19 cellular contexts compared by ENCODE assay signal in genomic region chr1:42306977-42307376, GRCh38. TPM values are rescaled to one million over a fixed set of nuclear protein-coding genes. Genes with fewer than 3 reads are reported as not detected.
DNase-seq lines count a peak whose midpoint lies in the region; ATAC-seq and TF ChIP-seq lines count a peak whose summit lies in the region.
"Had no signal": no experiment of that assay in that cellular context is flagged by ENCODE, and none has a peak within 500 bp of the region (broad histone marks: within the 10 kb centered on the region; RNA-seq: fewer than 3 reads in every experiment).

No MANE protein-coding gene starts in this region.

- TF ChIP-seq CTCF in cardiac muscle cell (IDR thresholded peaks at IDR 0.05; ENCODE audit: low read depth, low read length), result no peak
- TF ChIP-seq CTCF in CD8-positive, alpha-beta T cell (IDR thresholded peaks at IDR 0.05), result no peak
- TF ChIP-seq CTCF in mesothelial cell of epicardium (IDR thresholded peaks at IDR 0.05; ENCODE audit: unreplicated experiment), result no peak

- H3K9me3 ChIP-seq in cardiac muscle cell (ENCODE audit: low read depth) (no peaks in the 10 kb centered on the region), right cardiac atrium (ENCODE audit: control insufficient read depth, low read length) (no peaks in the 10 kb centered on the region), T-helper 17 cell (ENCODE audit: control insufficient read depth, low read length, poor library complexity, severe bottlenecking) (peaks cover under 1% of the 10 kb centered on the region)
- no peaks in the 10 kb centered on the region for H3K9me3 ChIP-seq in CD8-positive, alpha-beta T cell (ENCODE audit: low read length)
- H3K9me3 ChIP-seq: BE2C had no signal

- no peaks in the 10 kb centered on the region for H3K36me3 ChIP-seq in cardiac muscle cell
- H3K36me3 ChIP-seq in CD8-positive, alpha-beta T cell (ENCODE audit: insufficient read depth, low read length), result no peaks in the 10 kb centered on the region
- H3K36me3 ChIP-seq: BE2C had no signal

- H3K27me3 Mint-ChIP-seq in CD8-positive, alpha-beta T cell (ENCODE audit: low read depth), result no peaks in the 10 kb centered on the region
- H3K27me3 Mint-ChIP-seq in T-helper 17 cell (no peaks in the 10 kb centered on the region), mesothelial cell of epicardium (ENCODE audit: low read depth) (no peaks in the 10 kb centered on the region)
- H3K27me3 Mint-ChIP-seq: CD4-positive, alpha-beta T cell; CD8-positive, alpha-beta memory T cell had no signal

- intact Hi-C loops in right cardiac atrium (cut with DNase I), result no loop called here
- intact Hi-C loops in CD8-positive, alpha-beta T cell (cut with DNase I, micrococcal nuclease), result no loop called here

- H3K4me3 ChIP-seq in cardiac muscle cell (no peak overlapping the region), right cardiac atrium (ENCODE audit: low read length) (no peak overlapping the region)
- no peak overlapping the region for H3K4me3 ChIP-seq in CD8-positive, alpha-beta T cell (ENCODE audit: low read depth, low read length)
- H3K4me3 ChIP-seq: BLaER1, GM12878 had no signal

- POLR2A ChIA-PET in CD8-positive, alpha-beta T cell (lab: Charles Lee), result no interaction called here

- peaks cover 49% of the 10 kb centered on the region for H3K36me3 Mint-ChIP-seq in CD8-positive, alpha-beta T cell
- H3K36me3 Mint-ChIP-seq in T-helper 17 cell (ENCODE audit: low read depth), result peaks cover 5% of the 10 kb centered on the region
- H3K36me3 Mint-ChIP-seq in mesothelial cell of epicardium, result peaks cover 43% of the 10 kb centered on the region

- H3K27ac ChIP-seq in cardiac muscle cell, result peak overlapping the region; percentile 43
- no peak overlapping the region for H3K27ac ChIP-seq in right cardiac atrium (ENCODE audit: low read length)
- H3K27ac ChIP-seq in CD8-positive, alpha-beta T cell (ENCODE audit: low read depth, low read length), result no peak overlapping the region
- H3K27ac ChIP-seq: BLaER1 had no signal

- no peak overlapping the region for H3K4me3 Mint-ChIP-seq in CD8-positive, alpha-beta T cell
- H3K4me3 Mint-ChIP-seq in T-helper 17 cell, result no peak overlapping the region
- no peak overlapping the region for H3K4me3 Mint-ChIP-seq in mesothelial cell of epicardium
- H3K4me3 Mint-ChIP-seq: CD4-positive, alpha-beta T cell; CD8-positive, alpha-beta memory T cell had no signal

- 58% methylated on average over 1 of the region's 1 CpG for WGBS in right cardiac atrium

- H3K4me1 ChIP-seq in cardiac muscle cell (ENCODE audit: low read depth) (no peaks in the 10 kb centered on the region), right cardiac atrium (ENCODE audit: control insufficient read depth, insufficient read depth, low read length) (no peaks in the 10 kb centered on the region)
- no peaks in the 10 kb centered on the region for H3K4me1 ChIP-seq in CD8-positive, alpha-beta T cell (ENCODE audit: insufficient read depth, low read length)
- H3K4me1 ChIP-seq: BE2C had no signal

- H3K27me3 ChIP-seq in cardiac muscle cell, result no peaks in the 10 kb centered on the region
- no peaks in the 10 kb centered on the region for H3K27me3 ChIP-seq in right cardiac atrium (ENCODE audit: control insufficient read depth, insufficient read depth)
- H3K27me3 ChIP-seq in CD8-positive, alpha-beta T cell (ENCODE audit: insufficient read depth, low read length), result no peaks in the 10 kb centered on the region
- H3K27me3 ChIP-seq: BE2C, BLaER1 had no signal

- CTCF ChIA-PET in CD8-positive, alpha-beta T cell (lab: Charles Lee), result no interaction called here

- H3K9me3 Mint-ChIP-seq in CD8-positive, alpha-beta T cell, result peaks cover under 1% of the 10 kb centered on the region
- H3K9me3 Mint-ChIP-seq in mesothelial cell of epicardium, result peaks cover 26% of the 10 kb centered on the region

- DNase-seq in cardiac muscle cell (ENCODE audit: low read depth in 1 of 2, low spot score in 1 of 2) (no peak), right cardiac atrium (no peak), T-helper 17 cell (no peak), mesothelial cell of epicardium (ENCODE audit: low spot score in 2 of 2, unreplicated experiment in 2 of 2) (no peak), D341Med (ENCODE audit: low spot score) (no peak), NCI-H187 (lab: John Stamatoyannopoulos, UW) (no peak), GM03348 (ENCODE audit: low spot score) (no peak)
- DNase-seq in CD8-positive, alpha-beta T cell, result no peak
- DNase-seq: 8988T; ACHN; BE2C; C1 segment of cervical spinal cord; CD4-positive, alpha-beta T cell; CD8-positive, alpha-beta memory T cell; COR-L47; DMS79 treated with DMSO at 0.1 percent for 48 hours; GF-D8 had no signal

- peak overlapping the region; percentile 41 for H3K27ac Mint-ChIP-seq in CD8-positive, alpha-beta T cell
- H3K27ac Mint-ChIP-seq in T-helper 17 cell (peak overlapping the region; percentile 74), mesothelial cell of epicardium (peak overlapping the region; percentile 27)
- H3K27ac Mint-ChIP-seq: CD4-positive, alpha-beta T cell had no signal

- peaks cover 54% of the 10 kb centered on the region for H3K4me1 Mint-ChIP-seq in CD8-positive, alpha-beta T cell (ENCODE audit: low read depth)
- H3K4me1 Mint-ChIP-seq in T-helper 17 cell (peaks cover 39% of the 10 kb centered on the region), mesothelial cell of epicardium (peaks cover 3% of the 10 kb centered on the region)

- ATAC-seq in right cardiac atrium, result no peak
- ATAC-seq in CD8-positive, alpha-beta T cell, result no peak
- ATAC-seq in T-helper 17 cell, result no peak
- ATAC-seq: GM12878 had no signal

RNA-seq across cellular contexts. Expression of gene FOXJ3, which starts 28.1 kb away (rescaled TPM):
- 28.5 and 54.1 TPM in 2 replicates for total RNA-seq in cardiac muscle cell
- 25.4 and 39.1 TPM in 2 replicates for polyA plus RNA-seq in cardiac muscle cell
- 10 to 100 TPM; 41.8 to 50.5 (median 45.3) TPM for total RNA-seq in right cardiac atrium
- polyA plus RNA-seq in right cardiac atrium, result 15.0 TPM
- 10 to 100 TPM; 80.6 to 89.3 TPM for total RNA-seq in CD8-positive, alpha-beta T cell
- total RNA-seq in T-helper 17 cell, result 10 to 100 TPM; 89.1 to 93.5 TPM
- 79.7 to 82.2 TPM (median 81.6 TPM) in 3 replicates for total RNA-seq in mesothelial cell of epicardium
